Comparison of ENCODE assay signal across 1 cellular context in genomic region chr20:2840138-2840966, GRCh38.
TF ChIP-seq lines count a peak whose summit lies in the region.

Gene PCED1A, minus strand, starts transcription at chr20:2840655. Its CDS starts 743 bp downstream, at chr20:2839912.
Gene VPS16, plus strand, starts transcription at chr20:2840745. Its CDS starts 30 bp downstream, at chr20:2840775.

TF ChIP-seq in HepG2, 621 proteins besides CTCF, POLR2A, EP300 and RAD21 (continues in another document):
- TF ChIP-seq ZNF513 (CRISPR knock-in tag; conservative IDR thresholded peaks at IDR 0.05), result no peak; the same call in 1 of the 2 replicates
- peak; percentile 94 for TF ChIP-seq AGO2 (optimal IDR thresholded peaks at IDR 0.05; ENCODE audit: low read depth, low read length)
- peak; percentile 44; the same call in 1 of the 2 replicates for TF ChIP-seq ZNF383 (CRISPR knock-in tag; IDR thresholded peaks at IDR 0.05; ENCODE audit: borderline replicate concordance)
- peak; percentile 53; the same call in 1 of the 2 replicates for TF ChIP-seq CENPT (CRISPR knock-in tag; IDR thresholded peaks at IDR 0.05; ENCODE audit: low read depth)
- TF ChIP-seq ZNF674 (CRISPR knock-in tag; IDR thresholded peaks at IDR 0.05; ENCODE audit: low read depth), result no peak; the same call in 1 of the 2 replicates
- peak; percentile 93 for TF ChIP-seq TFDP2 (CRISPR knock-in tag; IDR thresholded peaks at IDR 0.05)
- TF ChIP-seq JARID2 (CRISPR knock-in tag; IDR thresholded peaks at IDR 0.05; ENCODE audit: insufficient replicate concordance), result peak; percentile 72
- TF ChIP-seq TBL1XR1 (IDR thresholded peaks at IDR 0.05; ENCODE audit: borderline replicate concordance, low read length, partially characterized antibody), result peak; percentile 52
- peak; percentile 94 for TF ChIP-seq TGIF2 (CRISPR knock-in tag; IDR thresholded peaks at IDR 0.05)
- peak; percentile 98 for TF ChIP-seq ZNF256 (CRISPR knock-in tag; conservative IDR thresholded peaks at IDR 0.05)
- TF ChIP-seq ARNT2 (CRISPR knock-in tag; IDR thresholded peaks at IDR 0.05; ENCODE audit: low read depth), result peak; percentile 96; the same call in 1 of the 2 replicates
- peak; percentile 93; the same call in 1 of the 2 replicates for TF ChIP-seq KAT7 (CRISPR knock-in tag; IDR thresholded peaks at IDR 0.05; ENCODE audit: borderline replicate concordance)
- TF ChIP-seq ZNF557 (CRISPR knock-in tag; IDR thresholded peaks at IDR 0.05), result peak; percentile 92; the same call in 1 of the 2 replicates
- TF ChIP-seq RBM39 (IDR thresholded peaks at IDR 0.05; ENCODE audit: low read depth, low read length, poor library complexity, severe bottlenecking), result peak; percentile 98
- TF ChIP-seq RFXANK (CRISPR knock-in tag; IDR thresholded peaks at IDR 0.05), result no peak; the same call in 1 of the 2 replicates
- 0 out of 2 replicates have a peak, but pooled peaks have one; percentile 30 for TF ChIP-seq ZNF263 (CRISPR knock-in tag; IDR thresholded peaks at IDR 0.05)
- 0 out of 2 replicates have a peak, but pooled peaks have one; percentile 48 for TF ChIP-seq ZNF646 (CRISPR knock-in tag; IDR thresholded peaks at IDR 0.05)
- TF ChIP-seq ZSCAN21 (CRISPR knock-in tag; IDR thresholded peaks at IDR 0.05; ENCODE audit: borderline replicate concordance), result peak; percentile 94
- TF ChIP-seq BATF2 (CRISPR knock-in tag; IDR thresholded peaks at IDR 0.05), result peak; percentile 95
- no peak for TF ChIP-seq RARG (CRISPR knock-in tag; IDR thresholded peaks at IDR 0.05; ENCODE audit: low read depth)
- peak; percentile 60 for TF ChIP-seq ZNF749 (CRISPR knock-in tag; IDR thresholded peaks at IDR 0.05; ENCODE audit: borderline replicate concordance)
- TF ChIP-seq ZBTB1 (CRISPR knock-in tag; IDR thresholded peaks at IDR 0.05; ENCODE audit: borderline replicate concordance), result no peak
- TF ChIP-seq ZMAT3 (CRISPR knock-in tag; conservative IDR thresholded peaks at IDR 0.05), result peak; percentile 98
- TF ChIP-seq TBP (CRISPR knock-in tag; IDR thresholded peaks at IDR 0.05), result peak; percentile 21; the same call in 1 of the 2 replicates
- TF ChIP-seq HDAC1 (CRISPR knock-in tag; IDR thresholded peaks at IDR 0.05), result peak; percentile 97
- TF ChIP-seq ZFP36 (IDR thresholded peaks at IDR 0.05; ENCODE audit: borderline replicate concordance, low read depth, low read length, partially characterized antibody), result no peak
- peak; percentile 51; the same call in 1 of the 2 replicates for TF ChIP-seq ATF5 (CRISPR knock-in tag; IDR thresholded peaks at IDR 0.05; ENCODE audit: low read depth)
- peak; percentile 98 for TF ChIP-seq ZNF607 (CRISPR knock-in tag; IDR thresholded peaks at IDR 0.05; ENCODE audit: borderline replicate concordance)
- no peak for TF ChIP-seq PBX2 (CRISPR knock-in tag; IDR thresholded peaks at IDR 0.05)
- TF ChIP-seq HCFC1 (IDR thresholded peaks at IDR 0.05; ENCODE audit: low read depth, low read length), result peak; percentile 93
- no peak for TF ChIP-seq CCAR2 (optimal IDR thresholded peaks at IDR 0.05; ENCODE audit: low read depth, low read length)
- no peak for TF ChIP-seq CENPX (CRISPR knock-in tag; IDR thresholded peaks at IDR 0.05)
- TF ChIP-seq MXD1 (CRISPR knock-in tag; IDR thresholded peaks at IDR 0.05), result peak; percentile 98
- TF ChIP-seq ATAD3A (CRISPR knock-in tag; IDR thresholded peaks at IDR 0.05), result peak; percentile 78
- TF ChIP-seq GZF1 (CRISPR knock-in tag; IDR thresholded peaks at IDR 0.05), result peak; percentile 90
- TF ChIP-seq IKZF4 (CRISPR knock-in tag; IDR thresholded peaks at IDR 0.05; ENCODE audit: borderline replicate concordance, low read depth, not compliant biosample characterization), result peak; percentile 93
- no peak for TF ChIP-seq NCOA5 (CRISPR knock-in tag; IDR thresholded peaks at IDR 0.05)
- TF ChIP-seq SNAPC4 (CRISPR knock-in tag; IDR thresholded peaks at IDR 0.05), result no peak
- TF ChIP-seq MAX (IDR thresholded peaks at IDR 0.05), result peak; percentile 97
- no peak; the same call in 1 of the 2 replicates for TF ChIP-seq ZNF251 (CRISPR knock-in tag; IDR thresholded peaks at IDR 0.05)
- no peak for TF ChIP-seq ZFP36L1 (CRISPR knock-in tag; IDR thresholded peaks at IDR 0.05)
- peak; percentile 77; the same call in 1 of the 2 replicates for TF ChIP-seq NFIB (CRISPR knock-in tag; IDR thresholded peaks at IDR 0.05; ENCODE audit: borderline replicate concordance)
- peak; percentile 41; the same call in 1 of the 2 replicates for TF ChIP-seq THYN1 (CRISPR knock-in tag; IDR thresholded peaks at IDR 0.05; ENCODE audit: borderline replicate concordance, low read depth)
- TF ChIP-seq ZNF572 (CRISPR knock-in tag; IDR thresholded peaks at IDR 0.05), result 0 out of 2 replicates have a peak, but pooled peaks have one; percentile 84
- TF ChIP-seq ATF4 (CRISPR knock-in tag; IDR thresholded peaks at IDR 0.05), result peak in 1 of 2 experiments; percentile 56; a peak in 2 of 4 replicates
- no peak for TF ChIP-seq ZSCAN29 (CRISPR knock-in tag; conservative IDR thresholded peaks at IDR 0.05)
